ENCODE assay signal across 8 cellular contexts in genomic region chr14:90820958-90821357, GRCh38. TPM values are rescaled to one million over a fixed set of nuclear protein-coding genes. Genes with fewer than 3 reads are reported as not detected.
DNase-seq lines count a peak whose midpoint lies in the region; ATAC-seq, FAIRE-seq and TF ChIP-seq lines count a peak whose summit lies in the region.

No MANE protein-coding gene starts in this region.

- no peak overlapping the region for H3K4me3 Mint-ChIP-seq in activated T-cell treated with anti-CD3 and anti-CD28 coated beads, Interleukin-2, amount 50 U/mL, for 24 hours

- no peak overlapping the region for H3K9ac ChIP-seq in BLaER1

- no peaks in the 10 kb centered on the region for H4K20me1 ChIP-seq in BLaER1

- H3K4me1 ChIP-seq in BLaER1 (peaks cover 9% of the 10 kb centered on the region; the same call in 1 of the 2 replicates), mucosa of descending colon (ENCODE audit: low read depth) (peaks cover 3% of the 10 kb centered on the region), heart right ventricle (peaks cover 0 to 5% (median 0%) of the 10 kb centered on the region in 9 donors)

- H3K4me2 ChIP-seq in BLaER1, result peak overlapping the region; percentile 36; the same call in 1 of the 2 replicates

- peak; percentile 74 for ATAC-seq in GM21367 (IDR thresholded peaks at IDR 0.05; ENCODE audit: unreplicated experiment)
- peak; percentile 58 for ATAC-seq in mucosa of descending colon
- no peak for ATAC-seq in heart right ventricle

- H3K27ac ChIP-seq in BLaER1 (no peak overlapping the region), heart right ventricle (no peak overlapping the region)

- peaks cover 11% of the 10 kb centered on the region for H3K9me3 Mint-ChIP-seq in activated T-cell treated with anti-CD3 and anti-CD28 coated beads, Interleukin-2, amount 50 U/mL, for 24 hours

- no peaks in the 10 kb centered on the region for H3K36me3 Mint-ChIP-seq in activated T-cell treated with anti-CD3 and anti-CD28 coated beads, Interleukin-2, amount 50 U/mL, for 24 hours (ENCODE audit: low read depth)

- POLR2A ChIA-PET in HEK293T (lab: Yijun Ruan, JAX), result no interaction called here

- peaks cover 12% of the 10 kb centered on the region for H3K27me3 Mint-ChIP-seq in activated T-cell treated with anti-CD3 and anti-CD28 coated beads, Interleukin-2, amount 50 U/mL, for 24 hours

- H3K36me3 ChIP-seq in BLaER1 (no peaks in the 10 kb centered on the region), mucosa of descending colon (ENCODE audit: low read depth) (no peaks in the 10 kb centered on the region), heart right ventricle (no peaks in the 10 kb centered on the region)

- DNase-seq in NCI-H1694 (lab: John Stamatoyannopoulos, UW), result peak; percentile 73
- peak; percentile 83 for DNase-seq in activated T-cell treated with anti-CD3 and anti-CD28 coated beads, Interleukin-2, amount 50 U/mL, for 24 hours
- DNase-seq in mucosa of descending colon, result peak in 1 of 3 donors; percentile 46
- no peak for DNase-seq in D721Med (ENCODE audit: insufficient read length, low spot score)
- no peak for DNase-seq in heart right ventricle
- DNase-seq in HEK293T (ENCODE audit: extremely low spot score), result no peak

- FAIRE-seq in D721Med (lab: Jason Lieb, UNC), result no peak

- no peaks in the 10 kb centered on the region for H3K27me3 ChIP-seq in BLaER1
- H3K27me3 ChIP-seq in heart right ventricle, result no peaks in the 10 kb centered on the region

- H3K4me3 ChIP-seq in BLaER1 (no peak overlapping the region), mucosa of descending colon (no peak overlapping the region), heart right ventricle (no peak overlapping the region)

- WGBS in heart right ventricle, 2 donors, result 71 to 74% methylated on average over 11 of the region's 11 CpGs

- peak overlapping the region; percentile 74 for H3K27ac Mint-ChIP-seq in activated T-cell treated with anti-CD3 and anti-CD28 coated beads, Interleukin-2, amount 50 U/mL, for 24 hours

- TF ChIP-seq CTCF in mucosa of descending colon (IDR thresholded peaks at IDR 0.05) (no peak), D721Med (IDR thresholded peaks at IDR 0.05; ENCODE audit: insufficient read depth, missing control alignments) (no peak), heart right ventricle (IDR thresholded peaks at IDR 0.05) (no peak)

- intact Hi-C loops in mucosa of descending colon (cut with DNase I, micrococcal nuclease) (no loop called here), heart right ventricle (cut with DNase I) (loop anchor here in 1 of 10 donors (10.0 kb wide), 1 partner anchor 526 kb away; no protein-coding TSS in a partner anchor)

- CTCF ChIA-PET in HEK293T (lab: Yijun Ruan, JAX), result interaction anchor here (0.6 kb wide), 1 partner anchor 464 kb away, joined by 3 read pairs; no protein-coding TSS in a partner anchor

- peaks cover 16% of the 10 kb centered on the region for H3K4me1 Mint-ChIP-seq in activated T-cell treated with anti-CD3 and anti-CD28 coated beads, Interleukin-2, amount 50 U/mL, for 24 hours (ENCODE audit: low read depth)

- H3K9me3 ChIP-seq in BLaER1 (peaks cover 44% of the 10 kb centered on the region), mucosa of descending colon (peaks cover 18% of the 10 kb centered on the region), heart right ventricle (peaks cover 0 to 28% (median 15%) of the 10 kb centered on the region in 11 donors)

TF ChIP-seq in HEK293T, 16 proteins besides CTCF, POLR2A, EP300 and RAD21:
- TF ChIP-seq SUZ12 (IDR thresholded peaks at IDR 0.05), result no peak
- TF ChIP-seq ELF4 (IDR thresholded peaks at IDR 0.05), result no peak
TF ChIP-seq in HEK293T: peak in this region for 0.

RNA-seq across cellular contexts. Expression of gene TTC7B, which starts 4.7 kb away (rescaled TPM):
- total RNA-seq in mucosa of descending colon, result 10 to 100 TPM in 1 of 3 donors, 1 to 10 TPM in 2; 6.0 to 72.8 (median 10.0) TPM
- 10 to 100 TPM; 59.1 to 79.4 (median 66.6) TPM for total RNA-seq in heart right ventricle
- 10 to 100 TPM; 23.0 to 23.5 TPM for polyA plus RNA-seq in heart right ventricle

Comparison
In these comparisons a context has a peak if more than half of its experiments do, and no peak if none do; other contexts are left out.
1. ATAC-seq: peak in GM21367 (single experiment) and mucosa of descending colon (single experiment); none in heart right ventricle (0 of 8).
2. DNase-seq: peak in NCI-H1694 (single experiment) and activated T-cell treated with anti-CD3 and anti-CD28 coated beads, Interleukin-2, amount 50 U/mL, for 24 hours (single experiment); none in D721Med (single experiment), heart right ventricle (0 of 2) and HEK293T (single experiment).